Comparison of ENCODE assay signal across 8 cellular contexts in genomic region chr7:35691827-35692307, GRCh38. TPM values are rescaled to one million over a fixed set of nuclear protein-coding genes. Genes with fewer than 3 reads are reported as not detected.
A peak's percentile ranks its signal among the peaks of the same experiment; 100 is the strongest.
DNase-seq lines count a peak whose midpoint lies in the region; ATAC-seq, FAIRE-seq and TF ChIP-seq lines count a peak whose summit lies in the region.

No MANE protein-coding gene starts in this region.

- peak; percentile 56 for ATAC-seq in DND-41 (ENCODE audit: insufficient read depth, low read depth)
- no peak for ATAC-seq in WTC11

- H3K9ac ChIP-seq in DND-41 (ENCODE audit: low read depth, low read length) (peak overlapping the region; percentile 92), HUES64 (ENCODE audit: low read depth, low read length) (no peak overlapping the region)

- H3K79me2 ChIP-seq in DND-41 (ENCODE audit: insufficient read depth, low read length) = peaks cover 86% of the 10 kb centered on the region

- H3K4me3 ChIP-seq in DND-41 (ENCODE audit: low read depth in 1 of 2, low read length in 2 of 2) = peak overlapping the region; percentile 21 to 77
- H3K4me3 ChIP-seq in HUES64 (ENCODE audit: low read length) = peak overlapping the region; percentile 74; the same call in 1 of the 2 replicates
- peak overlapping the region; percentile 85 for H3K4me3 ChIP-seq in suprapubic skin

- H3K4me2 ChIP-seq in DND-41 (ENCODE audit: insufficient read depth, low read length) = peak overlapping the region; percentile 79

- no peak for TF ChIP-seq POLR2A in suprapubic skin (IDR thresholded peaks at IDR 0.05)

- CTCF ChIA-PET in WTC11 (lab: Charles Lee) = no interaction called here

- H3K36me3 ChIP-seq in DND-41 (ENCODE audit: insufficient read depth, low read length) (no peaks in the 10 kb centered on the region; the same call in 1 of the 2 replicates), HUES64 (ENCODE audit: insufficient read depth, low read length) (no peaks in the 10 kb centered on the region; the same call in 1 of the 2 replicates), suprapubic skin (no peaks in the 10 kb centered on the region)

- TF ChIP-seq CTCF in DND-41 (IDR thresholded peaks at IDR 0.05; ENCODE audit: borderline replicate concordance, extremely low read depth, low read length, poor library complexity, severe bottlenecking) = no peak
- no peak for TF ChIP-seq CTCF in suprapubic skin (IDR thresholded peaks at IDR 0.05)
- TF ChIP-seq CTCF in WTC11 (IDR thresholded peaks at IDR 0.05) = no peak

- peaks cover 14% of the 10 kb centered on the region; the same call in 1 of the 2 replicates for H4K20me1 ChIP-seq in DND-41 (ENCODE audit: insufficient read depth, low read length)

- H3K27me3 ChIP-seq in DND-41 (ENCODE audit: insufficient read depth, low read length, poor library complexity) (no peaks in the 10 kb centered on the region), HUES64 (ENCODE audit: insufficient read depth, low read length) (no peaks in the 10 kb centered on the region), suprapubic skin (no peaks in the 10 kb centered on the region)

- H3K9me3 ChIP-seq in DND-41 (ENCODE audit: insufficient read depth, low read length, severe bottlenecking) (no peaks in the 10 kb centered on the region), HUES64 (ENCODE audit: insufficient read depth, low read depth, low read length) (no peaks in the 10 kb centered on the region), suprapubic skin (no peaks in the 10 kb centered on the region)

- POLR2A ChIA-PET in WTC11 (lab: Charles Lee) = no interaction called here

- no peak overlapping the region; the same call in 1 of the 2 replicates for H3K4me3 Mint-ChIP-seq in WTC11

- no peak overlapping the region for H3K27ac Mint-ChIP-seq in WTC11

- 80% methylated on average over 6 of the region's 6 CpGs for WGBS in HUES64
- WGBS in suprapubic skin = 74% methylated on average over 6 of the region's 6 CpGs

- FAIRE-seq in frontal cortex (lab: Jason Lieb, UNC) = no peak

- H3K36me3 Mint-ChIP-seq in WTC11 = peaks cover 5% of the 10 kb centered on the region

- no peak for TF ChIP-seq EP300 in suprapubic skin (IDR thresholded peaks at IDR 0.05)

- H2AFZ ChIP-seq in DND-41 (ENCODE audit: low read depth, low read length) = no peak overlapping the region

- H3K27ac ChIP-seq in DND-41 (ENCODE audit: low read length) (peak overlapping the region; percentile 61), HUES64 (ENCODE audit: low read depth, low read length) (no peak overlapping the region), suprapubic skin (no peak overlapping the region)

- peaks cover 79% of the 10 kb centered on the region for H3K4me1 ChIP-seq in DND-41 (ENCODE audit: insufficient read depth, low read length)
- peaks cover 17% of the 10 kb centered on the region for H3K4me1 ChIP-seq in HUES64 (ENCODE audit: insufficient read depth, low read length)
- peaks cover 74% of the 10 kb centered on the region for H3K4me1 ChIP-seq in suprapubic skin

- DNase-seq in DND-41 (peak; percentile 43), kidney tubule cell (ENCODE audit: low spot score) (peak; percentile 17), suprapubic skin (ENCODE audit: low spot score in 2 of 2) (no peak), cerebellar nuclear complex (lab: John Stamatoyannopoulos, UW) (no peak), frontal cortex (ENCODE audit: low spot score in 2 of 2) (no peak), WTC11 (ENCODE audit: low spot score) (no peak)
- DNase-seq in activated naive CD4-positive, alpha-beta T cell treated with anti-CD3 and anti-CD28 coated beads, Interleukin-2, amount 50 U/mL, for 16 hours = peak; percentile 27

- peaks cover 41% of the 10 kb centered on the region for H3K4me1 Mint-ChIP-seq in WTC11

- peaks cover 5% of the 10 kb centered on the region for H3K9me3 Mint-ChIP-seq in WTC11

- peaks cover 10% of the 10 kb centered on the region for H3K27me3 Mint-ChIP-seq in WTC11 (ENCODE audit: low read depth)

TF ChIP-seq in WTC11, 78 proteins besides CTCF, POLR2A, EP300 and RAD21:
- TF ChIP-seq USF2 (CRISPR knock-in tag; IDR thresholded peaks at IDR 0.05) (no peak), ZBTB21 (CRISPR knock-in tag; IDR thresholded peaks at IDR 0.05; ENCODE audit: borderline replicate concordance) (no peak)
- TF ChIP-seq, protein P1, sequence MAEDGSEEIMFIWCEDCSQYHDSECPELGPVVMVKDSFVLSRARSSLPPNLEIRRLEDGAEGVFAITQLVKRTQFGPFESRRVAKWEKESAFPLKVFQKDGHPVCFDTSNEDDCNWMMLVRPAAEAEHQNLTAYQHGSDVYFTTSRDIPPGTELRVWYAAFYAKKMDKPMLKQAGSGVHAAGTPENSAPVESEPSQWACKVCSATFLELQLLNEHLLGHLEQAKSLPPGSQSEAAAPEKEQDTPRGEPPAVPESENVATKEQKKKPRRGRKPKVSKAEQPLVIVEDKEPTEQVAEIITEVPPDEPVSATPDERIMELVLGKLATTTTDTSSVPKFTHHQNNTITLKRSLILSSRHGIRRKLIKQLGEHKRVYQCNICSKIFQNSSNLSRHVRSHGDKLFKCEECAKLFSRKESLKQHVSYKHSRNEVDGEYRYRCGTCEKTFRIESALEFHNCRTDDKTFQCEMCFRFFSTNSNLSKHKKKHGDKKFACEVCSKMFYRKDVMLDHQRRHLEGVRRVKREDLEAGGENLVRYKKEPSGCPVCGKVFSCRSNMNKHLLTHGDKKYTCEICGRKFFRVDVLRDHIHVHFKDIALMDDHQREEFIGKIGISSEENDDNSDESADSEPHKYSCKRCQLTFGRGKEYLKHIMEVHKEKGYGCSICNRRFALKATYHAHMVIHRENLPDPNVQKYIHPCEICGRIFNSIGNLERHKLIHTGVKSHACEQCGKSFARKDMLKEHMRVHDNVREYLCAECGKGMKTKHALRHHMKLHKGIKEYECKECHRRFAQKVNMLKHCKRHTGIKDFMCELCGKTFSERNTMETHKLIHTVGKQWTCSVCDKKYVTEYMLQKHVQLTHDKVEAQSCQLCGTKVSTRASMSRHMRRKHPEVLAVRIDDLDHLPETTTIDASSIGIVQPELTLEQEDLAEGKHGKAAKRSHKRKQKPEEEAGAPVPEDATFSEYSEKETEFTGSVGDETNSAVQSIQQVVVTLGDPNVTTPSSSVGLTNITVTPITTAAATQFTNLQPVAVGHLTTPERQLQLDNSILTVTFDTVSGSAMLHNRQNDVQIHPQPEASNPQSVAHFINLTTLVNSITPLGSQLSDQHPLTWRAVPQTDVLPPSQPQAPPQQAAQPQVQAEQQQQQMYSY (CRISPR knock-in tag; IDR thresholded peaks at IDR 0.05) = no peak

RNA-seq across cellular contexts. Expression of gene HERPUD2, which starts 3.1 kb away (rescaled TPM):
- polyA plus RNA-seq in HUES64 (2013, experiment 1 of 2) = 16.3 TPM
- polyA plus RNA-seq in HUES64 (2013, experiment 2 of 2) = 16.5 TPM
- 10 to 100 TPM; 35.2 to 59.8 (median 44.3) TPM for total RNA-seq in suprapubic skin
- 21.2 TPM for total RNA-seq in frontal cortex
- total RNA-seq in WTC11 (2021) = 15.5 to 18.5 TPM (median 16.2 TPM) in 3 replicates

Comparison
In these comparisons a context has a peak if more than half of its experiments do, and no peak if none do; other contexts are left out.
1. DNase-seq: peak in DND-41 (single experiment), activated naive CD4-positive, alpha-beta T cell treated with anti-CD3 and anti-CD28 coated beads, Interleukin-2, amount 50 U/mL, for 16 hours (single experiment) and kidney tubule cell (single experiment); none in suprapubic skin (0 of 2), cerebellar nuclear complex (0 of 2), frontal cortex (0 of 2) and WTC11 (single experiment).
2. Peak in every context shown above with its lines, with median percentiles within 50 percentile points of each other: H3K4me3 ChIP-seq.